In genomic region chr19:2252481-2253105, GRCh38 we compare ENCODE assay signal across 2 cellular contexts.
TF ChIP-seq lines count a peak whose summit lies in the region.

No MANE protein-coding gene starts in this region.

TF ChIP-seq in SK-N-SH, 30 proteins besides CTCF, POLR2A, EP300 and RAD21 (continued from another document):
- TF ChIP-seq EZH2phosphoT487 (IDR thresholded peaks at IDR 0.05; ENCODE audit: borderline replicate concordance, low read depth) (no peak), FOXM1 (IDR thresholded peaks at IDR 0.05; ENCODE audit: low read depth) (no peak), TAF1 (IDR thresholded peaks at IDR 0.05; ENCODE audit: borderline replicate concordance, low read depth, low read length) (no peak), JUND (IDR thresholded peaks at IDR 0.05) (no peak), ELF1 (IDR thresholded peaks at IDR 0.05) (no peak), RFX5 (IDR thresholded peaks at IDR 0.05; ENCODE audit: low read length) (no peak), RCOR1 (IDR thresholded peaks at IDR 0.05; ENCODE audit: low read length) (no peak), SIN3A (IDR thresholded peaks at IDR 0.05; ENCODE audit: borderline replicate concordance, low read depth, low read length) (no peak), SMC3 (IDR thresholded peaks at IDR 0.05; ENCODE audit: low read depth, low read length) (no peak), USF1 (IDR thresholded peaks at IDR 0.05; ENCODE audit: borderline replicate concordance, low read depth) (no peak)
TF ChIP-seq in SK-N-SH: peak in this region for 0.

TF ChIP-seq in SK-N-SH treated with all-trans-retinoic acid at 6 μM for 48 hours, 23 proteins besides CTCF, POLR2A, EP300 and RAD21 (continued from another document):
- TF ChIP-seq CREB5 (CRISPR knock-in tag; IDR thresholded peaks at IDR 0.05; ENCODE audit: low read depth) (no peak), TSHZ2 (CRISPR knock-in tag; IDR thresholded peaks at IDR 0.05) (no peak), ZFP30 (CRISPR knock-in tag; IDR thresholded peaks at IDR 0.05) (no peak), ARNTL (CRISPR knock-in tag; IDR thresholded peaks at IDR 0.05; ENCODE audit: borderline replicate concordance, low read depth) (no peak), PATZ1 (CRISPR knock-in tag; IDR thresholded peaks at IDR 0.05; ENCODE audit: borderline replicate concordance) (no peak), CSDC2 (CRISPR knock-in tag; IDR thresholded peaks at IDR 0.05) (no peak), ISL1 (CRISPR knock-in tag; IDR thresholded peaks at IDR 0.05) (no peak), GLIS3 (CRISPR knock-in tag; IDR thresholded peaks at IDR 0.05) (no peak), ZC3H10 (CRISPR knock-in tag; IDR thresholded peaks at IDR 0.05) (no peak)
